In genomic region chr4:8524595-8525382, GRCh38 we compare ENCODE assay signal across 21 cellular contexts. TPM values are rescaled to one million over a fixed set of nuclear protein-coding genes. Genes with fewer than 3 reads are reported as not detected.
"Had no signal": no experiment of that assay in that cellular context is flagged by ENCODE, and none has a peak within 500 bp of the region (broad histone marks: within the 10 kb centered on the region; RNA-seq: fewer than 3 reads in every experiment).

No MANE protein-coding gene starts in this region.

- H3K4me3 ChIP-seq: cardiac muscle cell, gastrocnemius medialis, heart right ventricle, left lung, pancreas, skin epidermis, tibial nerve had no signal

- DNase-seq: activated B cell treated with CpG ODN at 0.5 μM for 24 hours; activated CD4-positive, alpha-beta T cell treated with anti-CD3 and anti-CD28 coated beads, Interleukin-2, amount 10 ng/mL, durations not matched to agents 7 days and 5 days; activated CD8-positive, alpha-beta memory T cell treated with anti-CD3 and anti-CD28 coated beads for 24 hours; activated naive CD4-positive, alpha-beta T cell treated with anti-CD3 and anti-CD28 coated beads for 36 hours; activated T-cell treated with anti-CD3 and anti-CD28 coated beads for 4 hours; gastrocnemius medialis; heart right ventricle; retina had no signal

- H3K9me3 ChIP-seq: gastrocnemius medialis, pancreas had no signal

- H3K4me1 ChIP-seq: gastrocnemius medialis, heart right ventricle, left lung, pancreas had no signal

- FAIRE-seq: colon, endothelial cell of umbilical vein, keratinocyte, pancreas, TTC549 had no signal

- H3K36me3 ChIP-seq: cardiac muscle cell, gastrocnemius medialis, heart right ventricle, left lung, pancreas, tibial nerve had no signal

- H3K27me3 ChIP-seq: cardiac muscle cell, gastrocnemius medialis, left lung, pancreas, tibial nerve had no signal

- ATAC-seq: activated T-helper 17 cell treated with anti-CD3 and anti-CD28 coated beads, Interleukin-2, amount 50 U/mL, for 72 hours; gastrocnemius medialis; heart right ventricle; left lung; pancreas; stimulated activated effector memory CD8-positive, alpha-beta T cell treated with anti-CD3 and anti-CD28 coated beads, Interleukin-12 subunit alpha, Interleukin-12 subunit beta, amount 100 ng/mL, for 72 hours had no signal

- H3K27ac ChIP-seq: cardiac muscle cell, gastrocnemius medialis, heart right ventricle, left lung, pancreas, skin epidermis had no signal

RNA-seq across cellular contexts. Expression of gene GPR78, which starts 55.4 kb away (rescaled TPM):
- total RNA-seq: activated B cell treated with CpG ODN at 0.5 μM for 24 hours; activated CD4-positive, alpha-beta T cell treated with anti-CD3 and anti-CD28 coated beads, Interleukin-2, amount 10 ng/mL, durations not matched to agents 7 days and 5 days; activated naive CD4-positive, alpha-beta T cell treated with anti-CD3 and anti-CD28 coated beads for 36 hours; activated T-helper 17 cell treated with anti-CD3 and anti-CD28 coated beads, Interleukin-2, amount 50 U/mL, for 72 hours; endothelial cell of umbilical vein; gastrocnemius medialis; mesenteric fat pad; neural crest cell; pancreas; tibial nerve had no signal
- polyA plus RNA-seq: endothelial cell of umbilical vein, keratinocyte had no signal
